In genomic region chr2:669323-669722, GRCh38 we compare ENCODE assay signal across 20 cellular contexts. TPM values are rescaled to one million over a fixed set of nuclear protein-coding genes. Genes with fewer than 3 reads are reported as not detected.
DNase-seq lines count a peak whose midpoint lies in the region; ATAC-seq and TF ChIP-seq lines count a peak whose summit lies in the region.
"Had no signal": no experiment of that assay in that cellular context is flagged by ENCODE, and none has a peak within 500 bp of the region (broad histone marks: within the 10 kb centered on the region; RNA-seq: fewer than 3 reads in every experiment).

No MANE protein-coding gene starts in this region.

- in situ Hi-C loops in brain microvascular endothelial cell (cut with HindIII; ENCODE audit: low pct_ligation_motif_present, low sequenced_read_pairs), result no loop called here

- BruUV-seq in Caco-2 (replicated peaks; lab: Mats Ljungman, UMichigan), result TSS peak; percentile 50

- no peak for DNase-seq in Caco-2
- DNase-seq in MG63, result peak; percentile 50
- peak; percentile 72 for DNase-seq in brain microvascular endothelial cell
- peak; percentile 11 for DNase-seq in glomerular visceral epithelial cell (ENCODE audit: extremely low spot score)
- DNase-seq in foreskin keratinocyte, result no peak
- no peak for DNase-seq in NCI-H2081 treated with DMSO at 0.1 percent for 48 hours (lab: John Stamatoyannopoulos, UW)
- no peak for DNase-seq in SHP77 treated with DMSO at 0.1 percent for 48 hours (lab: John Stamatoyannopoulos, UW)
- DNase-seq: activated effector memory CD4-positive, alpha-beta T cell treated with anti-CD3 and anti-CD28 coated beads, Interleukin-2, amount 50 U/mL, for 16 hours; aorta; DMS153; esophagus squamous epithelium; NCI-H2081; NCI-H748 treated with DMSO at 0.1 percent for 48 hours; occipital lobe; sigmoid colon; stimulated activated CD4-positive, alpha-beta T cell treated with anti-CD3 and anti-CD28 coated beads, Interleukin-4, amount 100 ng/mL, for 4 hours; T-cell had no signal

- ATAC-seq in foreskin keratinocyte, result no peak
- ATAC-seq in HG03442 (IDR thresholded peaks at IDR 0.05; ENCODE audit: unreplicated experiment), result no peak
- ATAC-seq: T-cell had no signal

- H3K27me3 Mint-ChIP-seq in Caco-2 (ENCODE audit: insufficient read depth, unreplicated experiment), result no peaks in the 10 kb centered on the region
- H3K27me3 Mint-ChIP-seq: T-cell had no signal

- H3K9me3 ChIP-seq in Caco-2, result peaks cover 4% of the 10 kb centered on the region; the same call in 1 of the 2 replicates
- H3K9me3 ChIP-seq in MG63, result no peaks in the 10 kb centered on the region

- H3K4me3 ChIP-seq in Caco-2 (ENCODE audit: low read depth, low read length) (no peak overlapping the region), MG63 (no peak overlapping the region), brain microvascular endothelial cell (ENCODE audit: low read depth, low read length) (no peak overlapping the region)
- H3K4me3 ChIP-seq: dorsolateral prefrontal cortex, esophagus squamous epithelium, sigmoid colon, tibial nerve had no signal

- no peak for TF ChIP-seq CTCF in Caco-2 (IDR thresholded peaks at IDR 0.05; ENCODE audit: insufficient read depth in 1 of 2, low read depth in 1 of 2, low read length in 1 of 2, severe bottlenecking in 1 of 2, unreplicated experiment in 1 of 2)
- TF ChIP-seq CTCF in brain microvascular endothelial cell (IDR thresholded peaks at IDR 0.05; ENCODE audit: low read depth, low read length, missing control alignments), result no peak
- no peak for TF ChIP-seq CTCF in foreskin keratinocyte (conservative IDR thresholded peaks at IDR 0.05)

- H3K9me3 Mint-ChIP-seq in Caco-2 (ENCODE audit: unreplicated experiment), result peaks cover 14% of the 10 kb centered on the region

- H3K27me3 ChIP-seq in Caco-2 (replicated peaks; ENCODE audit: control insufficient read depth, insufficient read depth, low read length), result no peaks in the 10 kb centered on the region
- no peaks in the 10 kb centered on the region for H3K27me3 ChIP-seq in MG63
- no peaks in the 10 kb centered on the region for H3K27me3 ChIP-seq in brain microvascular endothelial cell (replicated peaks)
- no peaks in the 10 kb centered on the region for H3K27me3 ChIP-seq in foreskin keratinocyte
- H3K27me3 ChIP-seq: dorsolateral prefrontal cortex, esophagus squamous epithelium, sigmoid colon, tibial nerve had no signal

- H3K27ac ChIP-seq in brain microvascular endothelial cell (no peak overlapping the region), foreskin keratinocyte (no peak overlapping the region)
- H3K27ac ChIP-seq: esophagus squamous epithelium, sigmoid colon, tibial nerve had no signal

- POLR2A ChIA-PET in Caco-2 (lab: Charles Lee), result no interaction called here

- CTCF ChIA-PET in Caco-2 (lab: Charles Lee), result no interaction called here

- intact Hi-C loops in Caco-2 (cut with micrococcal nuclease; ENCODE audit: unreplicated experiment), result no loop called here

- H3K36me3 ChIP-seq in Caco-2 (ENCODE audit: control insufficient read depth, insufficient read depth, low read length) (peaks cover 5% of the 10 kb centered on the region), MG63 (peaks cover 42% of the 10 kb centered on the region), brain microvascular endothelial cell (replicated peaks) (peaks cover 24% of the 10 kb centered on the region)

- no peaks in the 10 kb centered on the region for H3K4me1 Mint-ChIP-seq in Caco-2 (ENCODE audit: low read depth, unreplicated experiment)

- H3K4me3 Mint-ChIP-seq in Caco-2 (ENCODE audit: unreplicated experiment), result no peak overlapping the region
- H3K4me3 Mint-ChIP-seq: T-cell had no signal

- peaks cover 25% of the 10 kb centered on the region for H3K36me3 Mint-ChIP-seq in Caco-2 (ENCODE audit: insufficient read depth, unreplicated experiment)

- H3K4me1 ChIP-seq in Caco-2, result no peaks in the 10 kb centered on the region
- no peaks in the 10 kb centered on the region for H3K4me1 ChIP-seq in foreskin keratinocyte

- H3K27ac Mint-ChIP-seq in Caco-2 (ENCODE audit: unreplicated experiment), result no peak overlapping the region
- H3K27ac Mint-ChIP-seq: T-cell had no signal

RNA-seq across cellular contexts. Expression of gene TMEM18, which starts 7.9 kb away (rescaled TPM):
- 16.5 and 22.9 TPM in 2 replicates for total RNA-seq in Caco-2 (2022)
- 19.0 and 32.5 TPM in 2 replicates for total RNA-seq in MG63 (2014; rRNA removed; shearing (Covaris generic); ENCODE audit: low replicate concordance)
- 23.2 and 27.5 TPM in 2 replicates for total RNA-seq in foreskin keratinocyte
- 32.6 and 33.5 TPM in 2 replicates for polyA plus RNA-seq in foreskin keratinocyte

Comparison
In these comparisons a context has a peak if more than half of its experiments do, and no peak if none do; other contexts are left out.
1. DNase-seq: peak in MG63 (single experiment), brain microvascular endothelial cell (single experiment) and glomerular visceral epithelial cell (single experiment); none in Caco-2 (0 of 2), foreskin keratinocyte (0 of 2), NCI-H2081 treated with DMSO at 0.1 percent for 48 hours (single experiment) and SHP77 treated with DMSO at 0.1 percent for 48 hours (single experiment).